In the genomic region with DNA sequence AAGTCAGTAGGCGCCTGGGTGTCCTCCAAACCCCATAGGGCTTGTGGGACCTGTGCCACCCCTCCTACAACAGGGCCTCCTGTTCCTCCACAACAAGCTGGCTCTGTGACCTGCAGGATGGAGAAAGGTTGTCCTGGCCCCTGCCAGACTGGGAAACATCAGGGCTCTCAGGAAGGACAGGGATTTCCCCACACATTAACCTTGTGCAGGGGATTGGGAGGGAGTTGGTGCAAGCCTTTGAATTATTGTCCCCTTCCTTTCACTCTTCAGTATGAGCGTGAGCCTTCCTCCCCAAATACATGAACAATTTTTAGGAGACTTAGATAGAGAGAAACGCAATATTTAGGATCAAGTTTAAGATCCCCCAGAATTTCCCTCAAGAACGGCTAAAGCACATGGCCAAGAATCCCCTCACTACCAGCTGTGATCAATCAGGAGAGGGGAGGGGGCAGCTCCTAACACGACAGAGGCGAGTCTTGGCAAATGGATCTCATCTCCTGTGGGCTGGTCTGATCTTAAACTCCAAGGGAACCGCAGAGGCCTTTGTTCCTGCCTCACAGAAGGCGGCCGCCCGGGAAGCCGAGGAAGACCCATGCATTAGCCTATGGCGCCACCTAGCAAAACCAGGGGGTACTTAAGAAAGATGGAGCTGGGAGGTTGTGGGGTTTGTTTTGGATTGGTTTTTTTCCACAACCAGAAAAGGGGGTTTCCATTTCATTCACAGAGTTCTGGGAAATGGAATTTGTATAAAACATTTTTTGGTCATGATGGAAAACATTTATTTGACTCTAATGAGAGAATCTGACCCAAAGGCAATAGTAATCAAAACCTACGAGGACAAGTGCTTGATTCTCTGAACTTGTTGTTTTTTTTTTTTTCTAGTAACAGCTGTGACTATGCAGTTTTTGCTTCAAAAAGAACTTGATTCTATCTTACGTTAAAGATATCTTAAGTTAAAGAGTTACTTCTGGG, we compare ENCODE assay signal across 8 cellular contexts. TPM values are rescaled to one million over a fixed set of nuclear protein-coding genes. Genes with fewer than 3 reads are reported as not detected.
DNase-seq lines count a peak whose midpoint lies in the region; ATAC-seq and TF ChIP-seq lines count a peak whose summit lies in the region.

No MANE protein-coding gene starts in this region.

- peak; percentile 83 for TF ChIP-seq CTCF in GM06990 (IDR thresholded peaks at IDR 0.05; ENCODE audit: insufficient read depth, low read length, poor library complexity, severe bottlenecking)
- TF ChIP-seq CTCF in epithelial cell of proximal tubule (conservative IDR thresholded peaks at IDR 0.05; ENCODE audit: low read depth, low read length) = peak; percentile 70

- peak; percentile 78 for ATAC-seq in HG03442 (IDR thresholded peaks at IDR 0.05; ENCODE audit: unreplicated experiment)
- ATAC-seq in stimulated activated naive CD8-positive, alpha-beta T cell treated with anti-CD3 and anti-CD28 coated beads, Interleukin-15, Interleukin-2, amounts not matched to agents 100 U/mL and 50 U/mL, for 24 hours = peak; percentile 52

- H3K27me3 ChIP-seq in GM06990 (replicated peaks; ENCODE audit: control insufficient read depth, insufficient read depth, low read length) = no peaks in the 10 kb centered on the region

- no peak overlapping the region for H3K4me3 ChIP-seq in GM06990 (replicated peaks; ENCODE audit: low read depth, low read length)
- H3K4me3 ChIP-seq in epithelial cell of proximal tubule (ENCODE audit: low read depth, low read length) = no peak overlapping the region

- DNase-seq in GM06990 (ENCODE audit: extremely low read depth, insufficient read length) = peak; percentile 13
- peak; percentile 89 to 92 for DNase-seq in NCI-H524 (lab: John Stamatoyannopoulos, UW)
- DNase-seq in activated CD4-positive, alpha-beta T cell treated with anti-CD3 and anti-CD28 coated beads, Interleukin-2, amount 50 U/mL, for 4 hours = peak; percentile 8 to 12
- DNase-seq in epithelial cell of proximal tubule (ENCODE audit: low read depth) = peak; percentile 52
- peak; percentile 77 for DNase-seq in mucosa of gallbladder (ENCODE audit: low spot score)
- DNase-seq in stimulated activated naive CD8-positive, alpha-beta T cell treated with anti-CD3 and anti-CD28 coated beads, Interleukin-15, Interleukin-2, amounts not matched to agents 100 U/mL and 50 U/mL, for 24 hours = peak; percentile 60
- no peak for DNase-seq in effector CD4-positive, alpha-beta T cell

- no peaks in the 10 kb centered on the region for H3K36me3 ChIP-seq in GM06990 (ENCODE audit: control insufficient read depth, insufficient read depth, low read length)

RNA-seq across cellular contexts. Expression of gene OSMR, which starts 36.1 kb away (rescaled TPM):
- total RNA-seq in epithelial cell of proximal tubule (20.1 and 25.5 TPM in 2 replicates), mucosa of gallbladder (26.8 TPM)
